ENCODE assay signal across 9 cellular contexts in the genomic region with DNA sequence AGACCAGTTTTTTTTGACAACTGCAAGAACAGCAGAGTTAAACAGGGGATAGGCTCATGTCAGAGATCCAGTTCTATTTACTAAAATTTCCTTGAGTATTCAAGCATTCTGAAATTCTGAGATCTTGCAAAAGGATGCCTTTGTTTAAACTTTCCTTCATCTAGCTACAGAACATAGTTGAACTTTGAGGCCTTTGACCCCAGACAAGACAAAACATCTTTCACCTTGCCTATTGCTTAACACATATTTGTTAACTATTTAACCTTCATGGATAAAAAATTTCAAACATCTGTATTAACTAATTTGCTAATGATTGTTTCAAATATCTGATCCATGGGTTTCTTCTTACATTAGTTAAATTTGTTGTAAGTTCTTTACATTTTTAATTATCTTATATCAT. TPM values are rescaled to one million over a fixed set of nuclear protein-coding genes. Genes with fewer than 3 reads are reported as not detected.
"Had no signal": no experiment of that assay in that cellular context is flagged by ENCODE, and none has a peak within 500 bp of the region (broad histone marks: within the 10 kb centered on the region; RNA-seq: fewer than 3 reads in every experiment).

No MANE protein-coding gene starts in this region.

- H3K4me3 ChIP-seq: GM23338, K562 had no signal

- FAIRE-seq: H1, H54, K562 had no signal

- H3K27ac ChIP-seq: HL-60 had no signal

- ATAC-seq: GM23338, K562 had no signal

- H2AFZ ChIP-seq: GM23338 had no signal

- DNase-seq: H9, HCEC 1CT, IMR-90, KG1 had no signal

- H3K4me2 ChIP-seq: GM23338 had no signal

RNA-seq across cellular contexts. Expression of gene GLYATL1, which starts 38.2 kb away (rescaled TPM):
- total RNA-seq: K562 had no signal
- polyA plus RNA-seq: K562 had no signal
